11 cellular contexts compared by ENCODE assay signal in genomic region chr7:138564365-138564764, GRCh38.
DNase-seq lines count a peak whose midpoint lies in the region; ATAC-seq and TF ChIP-seq lines count a peak whose summit lies in the region.
"Had no signal": no experiment of that assay in that cellular context is flagged by ENCODE, and none has a peak within 500 bp of the region (broad histone marks: within the 10 kb centered on the region; RNA-seq: fewer than 3 reads in every experiment).

No MANE protein-coding gene starts in this region.

- H3K9me3 ChIP-seq in liver (ENCODE audit: control insufficient read depth in 4 of 4, low read length in 3 of 4): peaks cover 0 to 6% (median 2%) of the 10 kb centered on the region in 4 donors

- DNase-seq in SKM-1 treated with dmso at 0.1 percent for 144 hours (lab: John Stamatoyannopoulos, UW; ENCODE audit: unreplicated experiment) (peak; percentile 35), SKM-1 (lab: John Stamatoyannopoulos, UW; ENCODE audit: unreplicated experiment) (no peak), MCF 10A (ENCODE audit: unreplicated experiment) (no peak), NCI-H526 treated with DMSO at 0.1 percent for 48 hours (lab: John Stamatoyannopoulos, UW) (no peak)
- DNase-seq: activated CD8-positive, alpha-beta T cell treated with anti-CD3 and anti-CD28 coated beads for 36 hours; MM.1S; T-helper 1 cell had no signal

- H3K27ac ChIP-seq in liver (ENCODE audit: low read depth in 1 of 2, low read length in 2 of 2) (peak overlapping the region; percentile 80 to 86), temporal lobe (ENCODE audit: low read depth, low read length) (peak overlapping the region; percentile 48)

- CTCF ChIA-PET in MCF 10A (lab: Yijun Ruan, JAX): interaction anchor here (0.5 to 0.7 kb wide), 2 partner anchors 175 to 1159 kb away, joined by 3 read pairs; no protein-coding TSS in a partner anchor

- 33% methylated on average over 5 of the region's 5 CpGs for WGBS in liver

- H3K4me1 Mint-ChIP-seq in MCF 10A (ENCODE audit: insufficient read depth, unreplicated experiment): no peaks in the 10 kb centered on the region

- no peak for TF ChIP-seq CTCF in MCF 10A (IDR thresholded peaks at IDR 0.05; ENCODE audit: unreplicated experiment)
- no peak for TF ChIP-seq CTCF in liver (IDR thresholded peaks at IDR 0.05; ENCODE audit: low read depth, low read length, missing input control)

- TF ChIP-seq RAD21 in liver (IDR thresholded peaks at IDR 0.05): peak; percentile 51 to 60

- POLR2A ChIA-PET in MCF 10A (lab: Yijun Ruan, JAX): no interaction called here

- H3K4me3 Mint-ChIP-seq in MCF 10A (ENCODE audit: unreplicated experiment): peak overlapping the region; percentile 25
- H3K4me3 Mint-ChIP-seq: activated CD8-positive, alpha-beta T cell treated with anti-CD3 and anti-CD28 coated beads for 36 hours had no signal

- H3K36me3 Mint-ChIP-seq in MCF 10A (ENCODE audit: insufficient read depth, unreplicated experiment): peaks cover 54% of the 10 kb centered on the region

- H3K4me3 ChIP-seq in liver (ENCODE audit: low read depth in 1 of 3, low read length in 3 of 3): peak overlapping the region; percentile 27 to 59 (median 47)

- H3K27me3 Mint-ChIP-seq in MCF 10A (ENCODE audit: insufficient read depth, unreplicated experiment): no peaks in the 10 kb centered on the region
- H3K27me3 Mint-ChIP-seq: activated CD8-positive, alpha-beta T cell treated with anti-CD3 and anti-CD28 coated beads for 36 hours had no signal

- H3K36me3 ChIP-seq in liver (ENCODE audit: control insufficient read depth in 4 of 4, insufficient read depth in 3 of 4, low read depth in 1 of 4, low read length in 3 of 4): peaks cover 2 to 17% (median 13%) of the 10 kb centered on the region in 4 donors

- ATAC-seq in GM21737 (IDR thresholded peaks at IDR 0.05; ENCODE audit: unreplicated experiment): no peak
- no peak for ATAC-seq in GM21717 (IDR thresholded peaks at IDR 0.05; ENCODE audit: unreplicated experiment)
- ATAC-seq: activated CD8-positive, alpha-beta T cell treated with anti-CD3 and anti-CD28 coated beads for 36 hours had no signal

- no peaks in the 10 kb centered on the region for H3K27me3 ChIP-seq in liver (ENCODE audit: control insufficient read depth in 4 of 4, insufficient read depth in 4 of 4, low read length in 3 of 4)

- H3K27ac Mint-ChIP-seq in MCF 10A (ENCODE audit: low read depth, unreplicated experiment): no peak overlapping the region
- H3K27ac Mint-ChIP-seq: activated CD8-positive, alpha-beta T cell treated with anti-CD3 and anti-CD28 coated beads for 36 hours had no signal

- no TSS peak for BruUV-seq in MCF 10A (replicated peaks; lab: Mats Ljungman, UMichigan)

- H3K9ac ChIP-seq in liver (ENCODE audit: low read depth in 1 of 2, low read length in 2 of 2): peak overlapping the region; percentile 57 to 75

- peaks cover 8 to 52% (median 24%) of the 10 kb centered on the region in 4 donors for H3K4me1 ChIP-seq in liver (ENCODE audit: control insufficient read depth in 4 of 4, insufficient read depth in 4 of 4, low read length in 3 of 4)

- intact Hi-C loops in MCF 10A (cut with micrococcal nuclease): no loop called here

- peaks cover 28% of the 10 kb centered on the region for H3K9me3 Mint-ChIP-seq in MCF 10A (ENCODE audit: unreplicated experiment)

TF ChIP-seq in liver, 16 proteins besides CTCF, POLR2A, EP300 and RAD21:
- TF ChIP-seq GABPA (IDR thresholded peaks at IDR 0.05 in 1 of 2, conservative IDR thresholded peaks at IDR 0.05 in 1 of 2) (no peak), HNF4A (conservative IDR thresholded peaks at IDR 0.05) (peak; percentile 56 to 57), NR2F2 (IDR thresholded peaks at IDR 0.05) (no peak), YY1 (IDR thresholded peaks at IDR 0.05) (peak; percentile 56), SP1 (IDR thresholded peaks at IDR 0.05) (peak; percentile 53), RXRA (IDR thresholded peaks at IDR 0.05) (peak; percentile 52 to 68), HNF4G (IDR thresholded peaks at IDR 0.05) (no peak), EGR1 (IDR thresholded peaks at IDR 0.05; ENCODE audit: low read depth in 2 of 2) (no peak)
- TF ChIP-seq, protein P1, sequence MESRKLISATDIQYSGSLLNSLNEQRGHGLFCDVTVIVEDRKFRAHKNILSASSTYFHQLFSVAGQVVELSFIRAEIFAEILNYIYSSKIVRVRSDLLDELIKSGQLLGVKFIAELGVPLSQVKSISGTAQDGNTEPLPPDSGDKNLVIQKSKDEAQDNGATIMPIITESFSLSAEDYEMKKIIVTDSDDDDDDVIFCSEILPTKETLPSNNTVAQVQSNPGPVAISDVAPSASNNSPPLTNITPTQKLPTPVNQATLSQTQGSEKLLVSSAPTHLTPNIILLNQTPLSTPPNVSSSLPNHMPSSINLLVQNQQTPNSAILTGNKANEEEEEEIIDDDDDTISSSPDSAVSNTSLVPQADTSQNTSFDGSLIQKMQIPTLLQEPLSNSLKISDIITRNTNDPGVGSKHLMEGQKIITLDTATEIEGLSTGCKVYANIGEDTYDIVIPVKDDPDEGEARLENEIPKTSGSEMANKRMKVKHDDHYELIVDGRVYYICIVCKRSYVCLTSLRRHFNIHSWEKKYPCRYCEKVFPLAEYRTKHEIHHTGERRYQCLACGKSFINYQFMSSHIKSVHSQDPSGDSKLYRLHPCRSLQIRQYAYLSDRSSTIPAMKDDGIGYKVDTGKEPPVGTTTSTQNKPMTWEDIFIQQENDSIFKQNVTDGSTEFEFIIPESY (IDR thresholded peaks at IDR 0.05): no peak
- TF ChIP-seq, protein P2, sequence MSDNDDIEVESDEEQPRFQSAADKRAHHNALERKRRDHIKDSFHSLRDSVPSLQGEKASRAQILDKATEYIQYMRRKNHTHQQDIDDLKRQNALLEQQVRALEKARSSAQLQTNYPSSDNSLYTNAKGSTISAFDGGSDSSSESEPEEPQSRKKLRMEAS (IDR thresholded peaks at IDR 0.05): no peak
- TF ChIP-seq, protein P3, sequence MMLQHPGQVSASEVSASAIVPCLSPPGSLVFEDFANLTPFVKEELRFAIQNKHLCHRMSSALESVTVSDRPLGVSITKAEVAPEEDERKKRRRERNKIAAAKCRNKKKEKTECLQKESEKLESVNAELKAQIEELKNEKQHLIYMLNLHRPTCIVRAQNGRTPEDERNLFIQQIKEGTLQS (IDR thresholded peaks at IDR 0.05): no peak
